ENCODE assay signal across 9 cellular contexts in genomic region chr3:183275418-183275817, GRCh38. TPM values are rescaled to one million over a fixed set of nuclear protein-coding genes. Genes with fewer than 3 reads are reported as not detected.
DNase-seq lines count a peak whose midpoint lies in the region; ATAC-seq and TF ChIP-seq lines count a peak whose summit lies in the region.
"Had no signal": no experiment of that assay in that cellular context is flagged by ENCODE, and none has a peak within 500 bp of the region (broad histone marks: within the 10 kb centered on the region; RNA-seq: fewer than 3 reads in every experiment).

No MANE protein-coding gene starts in this region.

- H3K4me3 ChIP-seq in left ventricle myocardium inferior (no peak overlapping the region), tibial nerve (no peak overlapping the region)

- 26 to 31% methylated on average over 2 of the region's 2 CpGs for WGBS in tibial nerve, 2 donors

- intact Hi-C loops in Right ventricle myocardium inferior (cut with DNase I) (no loop called here), left ventricle myocardium inferior (cut with micrococcal nuclease) (no loop called here)

- no peak for TF ChIP-seq POLR2A in tibial nerve (IDR thresholded peaks at IDR 0.05)

- H3K27ac ChIP-seq in left ventricle myocardium inferior (replicated peaks) (no peak overlapping the region), RWPE1 (peak overlapping the region; percentile 52; the same call in 1 of the 2 replicates), tibial nerve (peak overlapping the region; percentile 4 to 45 (median 18))
- H3K27ac ChIP-seq: KMS-11 had no signal

- H3K9me3 ChIP-seq in left ventricle myocardium inferior (replicated peaks) (no peaks in the 10 kb centered on the region), tibial nerve (no peaks in the 10 kb centered on the region)

- CTCF ChIA-PET in RWPE1 (lab: Yijun Ruan, JAX) = interaction anchor here (0.5 to 1.6 kb wide), 3 partner anchors 16 to 107 kb away, joined by 3 to 8 read pairs (median 7); no protein-coding TSS in a partner anchor

- POLR2A ChIA-PET in RWPE1 (lab: Yijun Ruan, JAX; ENCODE audit: low non-redundant PET) = no interaction called here

- H3K4me1 ChIP-seq in left ventricle myocardium inferior (peaks cover 10% of the 10 kb centered on the region), tibial nerve (peaks cover 0 to 33% (median 11%) of the 10 kb centered on the region in 4 donors)

- peaks cover 1% of the 10 kb centered on the region for H3K36me3 ChIP-seq in left ventricle myocardium inferior
- H3K36me3 ChIP-seq in tibial nerve = peaks cover 0 to 4% (median 0%) of the 10 kb centered on the region in 3 donors

- DNase-seq in Right ventricle myocardium inferior (ENCODE audit: missing footprints) = peak; percentile 65
- no peak for DNase-seq in left ventricle myocardium inferior
- no peak for DNase-seq in RWPE1 (ENCODE audit: low spot score)
- DNase-seq in fibroblast of gingiva (ENCODE audit: low read depth) = peak; percentile 89
- no peak for DNase-seq in tibial nerve (ENCODE audit: low spot score in 2 of 2)
- DNase-seq in NCI-H524 (lab: John Stamatoyannopoulos, UW) = no peak
- DNase-seq in activated T-cell treated with anti-CD3 and anti-CD28 coated beads, Interleukin-2, amount 50 U/mL, for 1 hour = no peak
- no peak for DNase-seq in effector CD4-positive, alpha-beta T cell

- peak in 1 of 2 donors; percentile 36 for TF ChIP-seq EP300 in tibial nerve (IDR thresholded peaks at IDR 0.05)

- ATAC-seq in Right ventricle myocardium inferior = no peak

- TF ChIP-seq CTCF in left ventricle myocardium inferior (IDR thresholded peaks at IDR 0.05; ENCODE audit: borderline replicate concordance) (no peak), RWPE1 (conservative IDR thresholded peaks at IDR 0.05; ENCODE audit: low read depth) (no peak), tibial nerve (IDR thresholded peaks at IDR 0.05) (no peak)

- H3K27me3 ChIP-seq in left ventricle myocardium inferior (ENCODE audit: low read depth) = no peaks in the 10 kb centered on the region
- no peaks in the 10 kb centered on the region for H3K27me3 ChIP-seq in tibial nerve

RNA-seq across cellular contexts. Expression of gene B3GNT5, which starts 22.4 kb away (rescaled TPM):
- total RNA-seq in Right ventricle myocardium inferior (2.0 TPM), left ventricle myocardium inferior (2.1 TPM), tibial nerve (10 to 100 TPM in 2 of 4 donors, 1 to 10 TPM in 2; 7.1 to 10.7 (median 9.2) TPM)

Comparison
In these comparisons a context has a peak if more than half of its experiments do, and no peak if none do; other contexts are left out.
1. DNase-seq: peak in Right ventricle myocardium inferior (single experiment) and fibroblast of gingiva (single experiment); none in left ventricle myocardium inferior (single experiment), RWPE1 (single experiment), tibial nerve (0 of 2), NCI-H524 (0 of 2), activated T-cell treated with anti-CD3 and anti-CD28 coated beads, Interleukin-2, amount 50 U/mL, for 1 hour (single experiment) and effector CD4-positive, alpha-beta T cell (single experiment).